ENCODE assay signal across 28 cellular contexts in genomic region chr5:19534751-19535150, GRCh38.
A peak's percentile ranks its signal among the peaks of the same experiment; 100 is the strongest.
DNase-seq lines count a peak whose midpoint lies in the region; ATAC-seq, FAIRE-seq and TF ChIP-seq lines count a peak whose summit lies in the region.
"Had no signal": no experiment of that assay in that cellular context is flagged by ENCODE, and none has a peak within 500 bp of the region (broad histone marks: within the 10 kb centered on the region; RNA-seq: fewer than 3 reads in every experiment).

No MANE protein-coding gene starts in this region.

- TF ChIP-seq POLR2A in H54 (IDR thresholded peaks at IDR 0.05; ENCODE audit: low read depth, low read length): no peak

- peak overlapping the region; percentile 34 for H3K4me2 ChIP-seq in keratinocyte (ENCODE audit: control insufficient read depth, extremely low read depth, insufficient read depth, low read depth, low read length)
- H3K4me2 ChIP-seq: BLaER1 treated with 17β-estradiol and CSF1 and Interleukin-3, amounts not matched to agents 10 nM and 100 nM; KMS-11 had no signal

- H3K4me1 ChIP-seq in keratinocyte (ENCODE audit: control insufficient read depth, extremely low read depth, insufficient read depth, low read length): peaks cover 23% of the 10 kb centered on the region
- H3K4me1 ChIP-seq: left ventricle myocardium inferior, right lobe of liver, upper lobe of right lung had no signal

- no peaks in the 10 kb centered on the region for H3K9me1 ChIP-seq in keratinocyte (ENCODE audit: control insufficient read depth, extremely low read depth, insufficient read depth, low read length)

- intact Hi-C loops in activated T-helper 1 cell treated with anti-CD3 and anti-CD28 coated beads, Interleukin-12 subunit alpha, Interleukin-12 subunit beta, Interleukin-2, Interleukin-4 antibody, amounts not matched to agents 30 ng/mL and 10 ng/mL and 1 ng/mL, durations not matched to agents 14 hours and 24 hours and 36 hours (cut with micrococcal nuclease): no loop called here

- no peaks in the 10 kb centered on the region for H3K36me3 Mint-ChIP-seq in activated T-helper 1 cell treated with anti-CD3 and anti-CD28 coated beads, Interleukin-12 subunit alpha, Interleukin-12 subunit beta, Interleukin-2, Interleukin-4 antibody, amounts not matched to agents 30 ng/mL and 10 ng/mL and 1 ng/mL, durations not matched to agents 14 hours and 24 hours and 36 hours (ENCODE audit: low read depth)
- H3K36me3 Mint-ChIP-seq: activated CD8-positive, alpha-beta memory T cell treated with anti-CD3 and anti-CD28 coated beads, Interleukin-2, amount 10 ng/mL, durations not matched to agents 7 days and 5 days; activated naive CD4-positive, alpha-beta T cell treated with anti-CD3 and anti-CD28 coated beads, Interleukin-2, amount 10 ng/mL, durations not matched to agents 7 days and 5 days; naive B cell; stimulated activated memory B cell treated with anti-CD40 and anti-IgM and Interleukin-4, amounts not matched to agents 10 μg/mL and 1 μg/mL and 100 μg/mL, for 72 hours; WTC11 had no signal

- no peaks in the 10 kb centered on the region for H3K79me2 ChIP-seq in keratinocyte (ENCODE audit: control insufficient read depth, insufficient read depth, low read length)

- DNase-seq in H54 (ENCODE audit: insufficient read length, low spot score): no peak
- peak; percentile 82 for DNase-seq in NCI-H2171 treated with DMSO at 0.1 percent for 48 hours (lab: John Stamatoyannopoulos, UW)
- DNase-seq in amniotic epithelial cell (ENCODE audit: low read depth): peak; percentile 1
- DNase-seq in keratinocyte (ENCODE audit: low read depth, low spot score): peak; percentile 98
- no peak for DNase-seq in activated T-helper 1 cell treated with anti-CD3 and anti-CD28 coated beads, Interleukin-12 subunit alpha, Interleukin-12 subunit beta, Interleukin-2, Interleukin-4 antibody, amounts not matched to agents 30 ng/mL and 10 ng/mL and 1 ng/mL, durations not matched to agents 14 hours and 24 hours and 36 hours (ENCODE audit: low spot score)
- DNase-seq in OCI-M1 (lab: John Stamatoyannopoulos, UW): no peak
- DNase-seq: activated CD4-positive, alpha-beta T cell treated with anti-CD3 and anti-CD28 coated beads, Interleukin-2, amount 50 U/mL, for 1 hour; activated CD8-positive, alpha-beta memory T cell treated with anti-CD3 and anti-CD28 coated beads, Interleukin-2, amount 10 ng/mL, durations not matched to agents 7 days and 5 days; activated naive CD4-positive, alpha-beta T cell treated with anti-CD3 and anti-CD28 coated beads, Interleukin-2, amount 10 ng/mL, durations not matched to agents 7 days and 5 days; activated T-cell treated with anti-CD3 and anti-CD28 coated beads, Interleukin-2, amount 50 U/mL, for 72 hours; cortex of kidney; DMS79; left ventricle myocardium inferior; naive B cell; NCI-H1694; NCI-H526 treated with DMSO at 0.1 percent for 48 hours; right lobe of liver; SHP77; stimulated activated CD4-positive, alpha-beta T cell treated with anti-CD3 and anti-CD28 coated beads, Interleukin-4, amount 100 ng/mL, for 4 hours; upper lobe of right lung had no signal

- H3K27ac ChIP-seq in keratinocyte (ENCODE audit: control insufficient read depth, insufficient read depth, low read length): peak overlapping the region; percentile 68
- H3K27ac ChIP-seq: BLaER1 treated with 17β-estradiol and CSF1 and Interleukin-3, amounts not matched to agents 10 nM and 100 nM; cardiac muscle cell; KMS-11; left ventricle myocardium inferior; neutrophil; right lobe of liver; upper lobe of right lung had no signal

- no peaks in the 10 kb centered on the region for H3K9me3 ChIP-seq in keratinocyte (ENCODE audit: control insufficient read depth, low read depth, low read length)
- H3K9me3 ChIP-seq: BLaER1 treated with 17β-estradiol and CSF1 and Interleukin-3, amounts not matched to agents 10 nM and 100 nM; neutrophil; right lobe of liver; upper lobe of right lung had no signal

- H3K4me3 Mint-ChIP-seq in activated T-helper 1 cell treated with anti-CD3 and anti-CD28 coated beads, Interleukin-12 subunit alpha, Interleukin-12 subunit beta, Interleukin-2, Interleukin-4 antibody, amounts not matched to agents 30 ng/mL and 10 ng/mL and 1 ng/mL, durations not matched to agents 14 hours and 24 hours and 36 hours: no peak overlapping the region
- H3K4me3 Mint-ChIP-seq: activated CD8-positive, alpha-beta memory T cell treated with anti-CD3 and anti-CD28 coated beads, Interleukin-2, amount 10 ng/mL, durations not matched to agents 7 days and 5 days; activated naive CD4-positive, alpha-beta T cell treated with anti-CD3 and anti-CD28 coated beads, Interleukin-2, amount 10 ng/mL, durations not matched to agents 7 days and 5 days; activated T-cell treated with anti-CD3 and anti-CD28 coated beads, Interleukin-2, amount 50 U/mL, for 72 hours; naive B cell; stimulated activated memory B cell treated with anti-CD40 and anti-IgM and Interleukin-4, amounts not matched to agents 10 μg/mL and 1 μg/mL and 100 μg/mL, for 72 hours; T-helper 2 cell treated with Interferon-gamma antibody and Interleukin-4, amounts not matched to agents 5 μg/mL and 100 μg/mL, for 36 hours; WTC11 had no signal

- FAIRE-seq in H54 (lab: Jason Lieb, UNC): peak; percentile 33
- peak; percentile 77 for FAIRE-seq in keratinocyte (lab: Jason Lieb, UNC)

- no peaks in the 10 kb centered on the region for H3K36me3 ChIP-seq in keratinocyte (ENCODE audit: control insufficient read depth in 2 of 2, extremely low read depth in 1 of 2, insufficient read depth in 2 of 2, low read length in 2 of 2)
- H3K36me3 ChIP-seq: BLaER1 treated with 17β-estradiol and CSF1 and Interleukin-3, amounts not matched to agents 10 nM and 100 nM; cardiac muscle cell; left ventricle myocardium inferior; neutrophil; right lobe of liver; upper lobe of right lung had no signal

- H3K9ac ChIP-seq in keratinocyte (ENCODE audit: control insufficient read depth, extremely low read depth, insufficient read depth, low read length): no peak overlapping the region
- H3K9ac ChIP-seq: BLaER1 treated with 17β-estradiol and CSF1 and Interleukin-3, amounts not matched to agents 10 nM and 100 nM; KMS-11 had no signal

- TF ChIP-seq CTCF in keratinocyte (optimal IDR thresholded peaks at IDR 0.05 in 1 of 3, IDR thresholded peaks at IDR 0.05 in 1 of 3, conservative IDR thresholded peaks at IDR 0.05 in 1 of 3; ENCODE audit: extremely low read depth in 1 of 3, insufficient read depth in 2 of 3, low read length in 3 of 3): no peak

- dilution Hi-C loops in keratinocyte (cut with MboI; ENCODE audit: extremely low pct_ligation_motif_present, low sequenced_read_pairs): no loop called here

- no peak overlapping the region for H3K4me3 ChIP-seq in keratinocyte (ENCODE audit: control insufficient read depth in 2 of 3, extremely low read depth in 1 of 3, insufficient read depth in 2 of 3, low read depth in 1 of 3, low read length in 3 of 3)
- H3K4me3 ChIP-seq: BLaER1 treated with 17β-estradiol and CSF1 and Interleukin-3, amounts not matched to agents 10 nM and 100 nM; cardiac muscle cell; left ventricle myocardium inferior; right lobe of liver; upper lobe of right lung had no signal

- H3K27ac Mint-ChIP-seq in activated T-helper 1 cell treated with anti-CD3 and anti-CD28 coated beads, Interleukin-12 subunit alpha, Interleukin-12 subunit beta, Interleukin-2, Interleukin-4 antibody, amounts not matched to agents 30 ng/mL and 10 ng/mL and 1 ng/mL, durations not matched to agents 14 hours and 24 hours and 36 hours: no peak overlapping the region
- H3K27ac Mint-ChIP-seq: activated CD8-positive, alpha-beta memory T cell treated with anti-CD3 and anti-CD28 coated beads, Interleukin-2, amount 10 ng/mL, durations not matched to agents 7 days and 5 days; activated naive CD4-positive, alpha-beta T cell treated with anti-CD3 and anti-CD28 coated beads, Interleukin-2, amount 10 ng/mL, durations not matched to agents 7 days and 5 days; activated T-cell treated with anti-CD3 and anti-CD28 coated beads, Interleukin-2, amount 50 U/mL, for 72 hours; stimulated activated memory B cell treated with anti-CD40 and anti-IgM and Interleukin-4, amounts not matched to agents 10 μg/mL and 1 μg/mL and 100 μg/mL, for 72 hours; T-helper 2 cell treated with Interferon-gamma antibody and Interleukin-4, amounts not matched to agents 5 μg/mL and 100 μg/mL, for 36 hours; WTC11 had no signal

- peaks cover 1% of the 10 kb centered on the region for H3K27me3 Mint-ChIP-seq in activated T-helper 1 cell treated with anti-CD3 and anti-CD28 coated beads, Interleukin-12 subunit alpha, Interleukin-12 subunit beta, Interleukin-2, Interleukin-4 antibody, amounts not matched to agents 30 ng/mL and 10 ng/mL and 1 ng/mL, durations not matched to agents 14 hours and 24 hours and 36 hours (ENCODE audit: insufficient read depth)
- H3K27me3 Mint-ChIP-seq: activated CD8-positive, alpha-beta memory T cell treated with anti-CD3 and anti-CD28 coated beads, Interleukin-2, amount 10 ng/mL, durations not matched to agents 7 days and 5 days; activated naive CD4-positive, alpha-beta T cell treated with anti-CD3 and anti-CD28 coated beads, Interleukin-2, amount 10 ng/mL, durations not matched to agents 7 days and 5 days; naive B cell; stimulated activated memory B cell treated with anti-CD40 and anti-IgM and Interleukin-4, amounts not matched to agents 10 μg/mL and 1 μg/mL and 100 μg/mL, for 72 hours had no signal

- H2AFZ ChIP-seq in keratinocyte (ENCODE audit: control insufficient read depth, low read length): peak overlapping the region; percentile 21

- no peaks in the 10 kb centered on the region for H3K27me3 ChIP-seq in keratinocyte (ENCODE audit: control insufficient read depth, extremely low read depth, insufficient read depth, low read length)
- H3K27me3 ChIP-seq: BLaER1 treated with 17β-estradiol and CSF1 and Interleukin-3, amounts not matched to agents 10 nM and 100 nM; cardiac muscle cell; neutrophil; right lobe of liver; upper lobe of right lung had no signal

- H3K4me1 Mint-ChIP-seq in activated T-helper 1 cell treated with anti-CD3 and anti-CD28 coated beads, Interleukin-12 subunit alpha, Interleukin-12 subunit beta, Interleukin-2, Interleukin-4 antibody, amounts not matched to agents 30 ng/mL and 10 ng/mL and 1 ng/mL, durations not matched to agents 14 hours and 24 hours and 36 hours (ENCODE audit: low read depth): no peaks in the 10 kb centered on the region
- H3K4me1 Mint-ChIP-seq: activated CD8-positive, alpha-beta memory T cell treated with anti-CD3 and anti-CD28 coated beads, Interleukin-2, amount 10 ng/mL, durations not matched to agents 7 days and 5 days; activated naive CD4-positive, alpha-beta T cell treated with anti-CD3 and anti-CD28 coated beads, Interleukin-2, amount 10 ng/mL, durations not matched to agents 7 days and 5 days; naive B cell; stimulated activated memory B cell treated with anti-CD40 and anti-IgM and Interleukin-4, amounts not matched to agents 10 μg/mL and 1 μg/mL and 100 μg/mL, for 72 hours; WTC11 had no signal

- peaks cover 20% of the 10 kb centered on the region for H3K9me3 Mint-ChIP-seq in activated T-helper 1 cell treated with anti-CD3 and anti-CD28 coated beads, Interleukin-12 subunit alpha, Interleukin-12 subunit beta, Interleukin-2, Interleukin-4 antibody, amounts not matched to agents 30 ng/mL and 10 ng/mL and 1 ng/mL, durations not matched to agents 14 hours and 24 hours and 36 hours

- no peak for ATAC-seq in HG03432 (IDR thresholded peaks at IDR 0.05; ENCODE audit: unreplicated experiment)
- ATAC-seq: activated CD8-positive, alpha-beta memory T cell treated with anti-CD3 and anti-CD28 coated beads, Interleukin-2, amount 10 ng/mL, durations not matched to agents 7 days and 5 days; activated T-cell treated with anti-CD3 and anti-CD28 coated beads, Interleukin-2, amount 50 U/mL, for 72 hours; right lobe of liver; stimulated activated memory B cell treated with anti-CD40 and anti-IgM and Interleukin-4, amounts not matched to agents 10 μg/mL and 1 μg/mL and 100 μg/mL, for 72 hours; upper lobe of right lung; WTC11 had no signal

- H4K20me1 ChIP-seq in keratinocyte (ENCODE audit: control insufficient read depth, extremely low read depth, insufficient read depth, low read length): no peaks in the 10 kb centered on the region
- H4K20me1 ChIP-seq: BLaER1 treated with 17β-estradiol and CSF1 and Interleukin-3, amounts not matched to agents 10 nM and 100 nM had no signal

Comparison
In these comparisons a context has a peak if more than half of its experiments do, and no peak if none do; other contexts are left out.
1. DNase-seq: peak in NCI-H2171 treated with DMSO at 0.1 percent for 48 hours (single experiment), amniotic epithelial cell (single experiment) and keratinocyte (single experiment); none in H54 (single experiment), activated T-helper 1 cell treated with anti-CD3 and anti-CD28 coated beads, Interleukin-12 subunit alpha, Interleukin-12 subunit beta, Interleukin-2, Interleukin-4 antibody, amounts not matched to agents 30 ng/mL and 10 ng/mL and 1 ng/mL, durations not matched to agents 14 hours and 24 hours and 36 hours (single experiment) and OCI-M1 (single experiment).